In the genomic region with DNA sequence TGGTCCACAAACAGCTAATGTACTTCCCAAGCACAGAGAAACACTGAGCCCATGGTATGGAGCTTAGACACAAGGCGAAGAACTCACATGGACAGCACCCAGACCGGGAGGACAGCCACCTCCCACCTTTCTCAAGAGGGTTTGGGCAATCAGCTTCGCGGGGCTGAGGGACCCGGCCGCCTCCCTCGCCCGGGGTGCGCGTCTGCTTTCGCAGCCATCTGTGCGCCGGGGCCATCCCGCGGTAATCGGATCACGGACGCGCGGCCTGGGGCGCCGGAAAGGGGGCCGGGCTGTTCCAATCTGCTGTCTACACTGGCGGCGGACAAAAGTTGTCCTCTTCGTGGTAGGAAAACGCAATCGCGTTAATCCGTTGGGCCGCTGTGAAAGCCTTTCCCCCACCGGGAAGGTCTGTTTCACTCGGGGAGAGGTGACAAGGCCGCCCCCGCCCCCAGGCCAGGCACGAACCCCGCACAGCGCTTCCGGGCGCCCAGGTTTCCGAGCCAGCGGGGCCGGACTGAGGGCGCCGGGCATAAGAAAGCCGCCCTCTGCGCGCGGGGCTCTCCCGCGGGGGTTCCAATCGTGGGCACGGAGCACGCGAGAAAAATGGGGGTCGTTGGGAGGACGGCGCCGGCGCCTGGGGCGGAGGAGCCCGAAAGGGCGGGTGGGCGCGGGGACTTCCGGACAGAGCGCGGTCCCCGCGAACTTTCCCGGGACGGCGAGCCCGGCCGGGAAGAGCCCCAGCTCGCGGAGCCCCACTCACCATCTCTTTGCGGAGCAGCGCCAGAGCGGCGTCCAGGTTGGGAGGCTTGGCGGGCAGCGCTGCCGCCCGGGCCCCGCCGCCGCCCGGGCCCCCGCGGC, we compare ENCODE assay signal across 8 cellular contexts. TPM values are rescaled to one million over a fixed set of nuclear protein-coding genes. Genes with fewer than 3 reads are reported as not detected.
A peak's percentile ranks its signal among the peaks of the same experiment; 100 is the strongest.
DNase-seq lines count a peak whose midpoint lies in the region; ATAC-seq and TF ChIP-seq lines count a peak whose summit lies in the region.

No MANE protein-coding gene starts in this region.

- BruUV-seq in A673 (replicated peaks; lab: Mats Ljungman, UMichigan): no TSS peak

- peaks cover 44% of the 10 kb centered on the region for H3K4me1 Mint-ChIP-seq in activated naive CD4-positive, alpha-beta T cell treated with anti-CD3 and anti-CD28 coated beads, Interleukin-2, amount 50 U/mL, for 24 hours

- H3K27ac Mint-ChIP-seq in activated naive CD4-positive, alpha-beta T cell treated with anti-CD3 and anti-CD28 coated beads, Interleukin-2, amount 50 U/mL, for 24 hours: no peak overlapping the region

- no peaks in the 10 kb centered on the region for H3K9me3 Mint-ChIP-seq in activated naive CD4-positive, alpha-beta T cell treated with anti-CD3 and anti-CD28 coated beads, Interleukin-2, amount 50 U/mL, for 24 hours

- TF ChIP-seq CTCF in A673 (conservative IDR thresholded peaks at IDR 0.05; ENCODE audit: low read depth, low read length) (no peak), RWPE2 (IDR thresholded peaks at IDR 0.05; ENCODE audit: poor library complexity, severe bottlenecking) (no peak), retinal pigment epithelial cell (conservative IDR thresholded peaks at IDR 0.05; ENCODE audit: low read depth, low read length) (no peak)

- peak; percentile 51 for DNase-seq in A673 (ENCODE audit: low spot score)
- DNase-seq in RWPE2 (ENCODE audit: low spot score): no peak
- peak; percentile 36 to 74 (median 73) for DNase-seq in right cardiac atrium
- no peak for DNase-seq in retinal pigment epithelial cell (ENCODE audit: low read depth)

- peaks cover 9% of the 10 kb centered on the region for H3K27me3 ChIP-seq in A673 (replicated peaks; ENCODE audit: insufficient read depth, low read depth, low read length, poor library complexity)
- no peaks in the 10 kb centered on the region for H3K27me3 ChIP-seq in RWPE2 (ENCODE audit: insufficient read depth, poor library complexity, severe bottlenecking)
- no peaks in the 10 kb centered on the region for H3K27me3 ChIP-seq in right cardiac atrium (ENCODE audit: control insufficient read depth, insufficient read depth)

- H3K27ac ChIP-seq in A673 (ENCODE audit: low read depth, low read length, poor library complexity, severe bottlenecking): peak overlapping the region; percentile 49
- no peak overlapping the region for H3K27ac ChIP-seq in RWPE2 (ENCODE audit: poor library complexity, severe bottlenecking)
- no peak overlapping the region for H3K27ac ChIP-seq in right cardiac atrium (ENCODE audit: low read length)

- H3K9me3 ChIP-seq in A673 (ENCODE audit: low read depth, low read length, poor library complexity, severe bottlenecking) (peaks cover 3% of the 10 kb centered on the region), RWPE2 (ENCODE audit: severe bottlenecking) (no peaks in the 10 kb centered on the region), right cardiac atrium (ENCODE audit: control insufficient read depth, low read length) (no peaks in the 10 kb centered on the region)

- WGBS in right cardiac atrium: under 1% methylated on average over 91 of the region's 91 CpGs

- H3K4me1 ChIP-seq in A673 (ENCODE audit: insufficient read depth, low read length, poor library complexity, severe bottlenecking): peaks cover 11% of the 10 kb centered on the region
- no peaks in the 10 kb centered on the region for H3K4me1 ChIP-seq in RWPE2 (ENCODE audit: insufficient read depth, poor library complexity, severe bottlenecking)
- no peaks in the 10 kb centered on the region for H3K4me1 ChIP-seq in right cardiac atrium (ENCODE audit: control insufficient read depth, insufficient read depth, low read length)

- H3K36me3 ChIP-seq in A673 (ENCODE audit: insufficient read depth, low read length, poor library complexity, severe bottlenecking) (no peaks in the 10 kb centered on the region), RWPE2 (ENCODE audit: low read depth) (no peaks in the 10 kb centered on the region)

- H3K27me3 Mint-ChIP-seq in activated naive CD4-positive, alpha-beta T cell treated with anti-CD3 and anti-CD28 coated beads, Interleukin-2, amount 50 U/mL, for 24 hours: no peaks in the 10 kb centered on the region

- ATAC-seq in GM18867 (IDR thresholded peaks at IDR 0.05; ENCODE audit: unreplicated experiment) (peak; percentile 45), HG03135 (IDR thresholded peaks at IDR 0.05; ENCODE audit: unreplicated experiment) (peak; percentile 35), RWPE2 (ENCODE audit: low read depth) (peak; percentile 49), right cardiac atrium (peak; percentile 62 to 66), HG03457 (IDR thresholded peaks at IDR 0.05; ENCODE audit: unreplicated experiment) (no peak)

- intact Hi-C loops in A673 (cut with micrococcal nuclease; ENCODE audit: unreplicated experiment) (no loop called here), right cardiac atrium (cut with DNase I) (no loop called here)

- peak overlapping the region; percentile 81 for H3K4me3 Mint-ChIP-seq in activated naive CD4-positive, alpha-beta T cell treated with anti-CD3 and anti-CD28 coated beads, Interleukin-2, amount 50 U/mL, for 24 hours

- CTCF ChIA-PET in A673 (lab: Charles Lee): no interaction called here

- H3K4me3 ChIP-seq in A673 (ENCODE audit: low read depth, low read length, poor library complexity, severe bottlenecking) (peak overlapping the region; percentile 83), RWPE2 (ENCODE audit: severe bottlenecking) (peak overlapping the region; percentile 77), right cardiac atrium (ENCODE audit: low read length) (peak overlapping the region; percentile 91), retinal pigment epithelial cell (ENCODE audit: low read length) (peak overlapping the region; percentile 52)

- H3K36me3 Mint-ChIP-seq in activated naive CD4-positive, alpha-beta T cell treated with anti-CD3 and anti-CD28 coated beads, Interleukin-2, amount 50 U/mL, for 24 hours: no peaks in the 10 kb centered on the region

- POLR2A ChIA-PET in A673 (lab: Charles Lee; ENCODE audit: low non-redundant PET): no interaction called here

RNA-seq across cellular contexts. Expression of a gene that starts 0.7 kb away (rescaled TPM):
- total RNA-seq in A673 (2021) (9.9 and 12.1 TPM in 2 replicates), right cardiac atrium (1 to 10 TPM; 2.3 to 7.3 (median 4.6) TPM)
- polyA plus RNA-seq in right cardiac atrium: 7.7 TPM

Comparison
In these comparisons a context has a peak if more than half of its experiments do, and no peak if none do; other contexts are left out.
1. DNase-seq: peak in A673 (single experiment) and right cardiac atrium (3 of 3); none in RWPE2 (single experiment) and retinal pigment epithelial cell (single experiment).
2. Peak in every context shown above with its lines, with median percentiles within 50 percentile points of each other: H3K4me3 ChIP-seq.